In genomic region chr7:97971990-97972943, GRCh38 we compare ENCODE assay signal across 8 cellular contexts. TPM values are rescaled to one million over a fixed set of nuclear protein-coding genes. Genes with fewer than 3 reads are reported as not detected.
DNase-seq lines count a peak whose midpoint lies in the region; ATAC-seq and TF ChIP-seq lines count a peak whose summit lies in the region.

No MANE protein-coding gene starts in this region.

- peak overlapping the region; percentile 25 for H3K27ac ChIP-seq in cingulate gyrus (ENCODE audit: low read depth, low read length)

- peak; percentile 83 for DNase-seq in Ammon's horn (ENCODE audit: low spot score)
- peak; percentile 61 for DNase-seq in NCI-H345 treated with DMSO at 0.1 percent for 48 hours (lab: John Stamatoyannopoulos, UW; ENCODE audit: unreplicated experiment)
- DNase-seq in activated CD4-positive, alpha-beta T cell treated with anti-CD3 and anti-CD28 coated beads for 4 hours = peak; percentile 83
- DNase-seq in left lobe of liver (ENCODE audit: low spot score) = peak; percentile 79
- peak; percentile 80 for DNase-seq in stimulated activated CD4-positive, alpha-beta T cell treated with anti-CD3 and anti-CD28 coated beads, Interleukin-2, amount 100 ng/mL, for 4 hours (ENCODE audit: low read depth)

- TF ChIP-seq POLR2A in GM18951 (IDR thresholded peaks at IDR 0.05; ENCODE audit: extremely low read depth, insufficient read depth, insufficient read length) = peak; percentile 88

- in situ Hi-C loops in GM18951 (cut with MboI; ENCODE audit: low sequenced_read_pairs, unreplicated experiment) = no loop called here

- ATAC-seq in HG03159 (IDR thresholded peaks at IDR 0.05; ENCODE audit: unreplicated experiment) (peak; percentile 98), left lobe of liver (peak; percentile 98)

RNA-seq across cellular contexts. Expression of gene OCM2, which starts 17.7 kb away (rescaled TPM):
- not detected for total RNA-seq in left lobe of liver

Comparison
In these comparisons a context has a peak if more than half of its experiments do, and no peak if none do; other contexts are left out.
1. Peak in every context shown above with its lines: DNase-seq, ATAC-seq and H3K27ac ChIP-seq.